ENCODE assay signal across 33 cellular contexts in the genomic region with DNA sequence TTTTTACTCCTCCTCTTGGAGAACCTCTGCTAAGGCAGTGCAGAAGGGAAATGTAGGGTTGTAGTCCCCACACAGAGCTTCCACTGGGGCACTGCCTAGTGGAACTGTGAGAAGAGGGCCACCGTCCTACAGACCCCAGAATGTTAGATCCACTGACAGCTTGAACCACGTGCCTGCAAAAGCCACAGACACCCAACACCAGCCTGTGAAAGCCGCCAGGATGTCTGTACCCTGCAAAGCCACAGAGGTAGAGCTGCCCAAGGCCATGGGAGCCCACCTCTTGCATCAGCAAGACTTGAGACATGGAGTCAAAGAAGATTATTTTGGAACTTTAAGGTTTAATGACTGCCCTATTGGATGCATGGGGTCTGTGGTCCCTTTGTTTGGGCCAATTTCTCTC.
"Had no signal": no experiment of that assay in that cellular context is flagged by ENCODE, and none has a peak within 500 bp of the region (broad histone marks: within the 10 kb centered on the region; RNA-seq: fewer than 3 reads in every experiment).

No MANE protein-coding gene starts in this region.

- H3K4me1 ChIP-seq: SJCRH30 had no signal

- H3K27me3 ChIP-seq: MG63, SJCRH30 had no signal

- H3K4me2 ChIP-seq: PC-9 had no signal

- H3K9me3 ChIP-seq: MG63, SJCRH30 had no signal

- H2AFZ ChIP-seq: PC-9 had no signal

- H3K27ac ChIP-seq: PC-9, RWPE1, SJCRH30, SK-N-MC had no signal

- H3K36me3 ChIP-seq: MG63, SJCRH30 had no signal

- H3K4me3 ChIP-seq: MG63, PC-9, SJCRH30, SK-N-MC had no signal

- DNase-seq: Kasumi-1, KG1, MG63, NCI-H1048, NCI-H1092 treated with DMSO at 0.1 percent for 48 hours, NCI-H1105 treated with DMSO at 0.1 percent for 48 hours, NCI-H1417, NCI-H1436, NCI-H146, NCI-H1694, NCI-H187, NCI-H1930, NCI-H2029 treated with DMSO at 0.1 percent for 48 hours, NCI-H2081 treated with DMSO at 0.1 percent for 48 hours, NCI-H2107, NCI-H2171, NCI-H446 treated with DMSO at 0.1 percent for 48 hours, NCI-H510A, NCI-H524, NCI-H526, NCI-H69, NCI-H748 treated with DMSO at 0.1 percent for 48 hours, NCI-H82, PC-9, SHP77, SIG-M5, SJCRH30 had no signal

- FAIRE-seq: RCC 7860 had no signal

- ATAC-seq: Panc1, Right ventricle myocardium inferior, SK-N-SH treated with all-trans-retinoic acid at 6 μM for 48 hours had no signal
